In genomic region chr3:194201953-194202666, GRCh38 we compare ENCODE assay signal across 14 cellular contexts.
DNase-seq lines count a peak whose midpoint lies in the region; TF ChIP-seq lines count a peak whose summit lies in the region.
"Had no signal": no experiment of that assay in that cellular context is flagged by ENCODE, and none has a peak within 500 bp of the region (broad histone marks: within the 10 kb centered on the region; RNA-seq: fewer than 3 reads in every experiment).

No MANE protein-coding gene starts in this region.

- peaks cover under 1% of the 10 kb centered on the region for H3K36me3 Mint-ChIP-seq in activated T-helper 1 cell treated with anti-CD3 and anti-CD28 coated beads, Interleukin-12 subunit alpha, Interleukin-12 subunit beta, Interleukin-2, Interleukin-4 antibody, amounts not matched to agents 30 ng/mL and 10 ng/mL and 1 ng/mL, durations not matched to agents 14 hours and 24 hours and 36 hours (ENCODE audit: low read depth)
- H3K36me3 Mint-ChIP-seq: CD8-positive, alpha-beta memory T cell had no signal

- H4K12ac ChIP-seq in trophoblast cell (ENCODE audit: low read depth, low read length) = no peak overlapping the region

- H3K4me2 ChIP-seq in Loucy (ENCODE audit: low read depth, low read length, poor library complexity, severe bottlenecking) (peak overlapping the region; percentile 99), mesenchymal stem cell (ENCODE audit: low read length, poor library complexity, severe bottlenecking) (no peak overlapping the region), trophoblast cell (ENCODE audit: low read length) (no peak overlapping the region)

- no peak for DNase-seq in activated T-helper 1 cell treated with anti-CD3 and anti-CD28 coated beads, Interleukin-12 subunit alpha, Interleukin-12 subunit beta, Interleukin-2, Interleukin-4 antibody, amounts not matched to agents 30 ng/mL and 10 ng/mL and 1 ng/mL, durations not matched to agents 14 hours and 24 hours and 36 hours (ENCODE audit: low spot score)
- DNase-seq in mesenchymal stem cell (no peak), trophoblast cell (no peak), RWPE1 (ENCODE audit: low spot score) (no peak), D341Med (ENCODE audit: low spot score) (no peak), NCI-H226 (no peak)
- DNase-seq: CD8-positive, alpha-beta memory T cell; EL; H7; NCI-H187 treated with DMSO at 0.1 percent for 48 hours; NCI-H446 treated with DMSO at 0.1 percent for 48 hours; NCI-H774; SHP77 had no signal

- H4K8ac ChIP-seq in mesenchymal stem cell (ENCODE audit: low read length) (no peak overlapping the region), trophoblast cell (ENCODE audit: low read depth, low read length) (no peak overlapping the region)

- H3K27me3 Mint-ChIP-seq in activated T-helper 1 cell treated with anti-CD3 and anti-CD28 coated beads, Interleukin-12 subunit alpha, Interleukin-12 subunit beta, Interleukin-2, Interleukin-4 antibody, amounts not matched to agents 30 ng/mL and 10 ng/mL and 1 ng/mL, durations not matched to agents 14 hours and 24 hours and 36 hours (ENCODE audit: insufficient read depth) = peaks cover 9% of the 10 kb centered on the region

- intact Hi-C loops in activated T-helper 1 cell treated with anti-CD3 and anti-CD28 coated beads, Interleukin-12 subunit alpha, Interleukin-12 subunit beta, Interleukin-2, Interleukin-4 antibody, amounts not matched to agents 30 ng/mL and 10 ng/mL and 1 ng/mL, durations not matched to agents 14 hours and 24 hours and 36 hours (cut with micrococcal nuclease) = loop anchor here (2.0 to 5.0 kb wide), 3 partner anchors 67 to 130 kb away; no protein-coding TSS in a partner anchor

- H3K4me3 ChIP-seq in Loucy (ENCODE audit: low read length, poor library complexity, severe bottlenecking) (no peak overlapping the region), mesenchymal stem cell (ENCODE audit: insufficient read depth in 1 of 2, low read depth in 1 of 2, low read length in 2 of 2) (no peak overlapping the region), trophoblast cell (ENCODE audit: low read depth, low read length) (no peak overlapping the region)

- no peaks in the 10 kb centered on the region for H3K9me2 ChIP-seq in Loucy (replicated peaks; ENCODE audit: low read depth, low read length)

- POLR2A ChIA-PET in RWPE1 (lab: Yijun Ruan, JAX; ENCODE audit: low non-redundant PET) = no interaction called here

- CTCF ChIA-PET in RWPE1 (lab: Yijun Ruan, JAX) = no interaction called here

- H3K79me2 ChIP-seq in Loucy (ENCODE audit: insufficient read depth, low read length) (peaks cover 11% of the 10 kb centered on the region), trophoblast cell (ENCODE audit: control insufficient read depth, insufficient read depth, low read length, poor library complexity) (no peaks in the 10 kb centered on the region)

- H3K4me1 ChIP-seq in Loucy (ENCODE audit: insufficient read depth, low read length, poor library complexity, severe bottlenecking) (peaks cover 42% of the 10 kb centered on the region), mesenchymal stem cell (ENCODE audit: control insufficient read depth, insufficient read depth, low read depth, low read length) (no peaks in the 10 kb centered on the region), trophoblast cell (ENCODE audit: control insufficient read depth in 1 of 2, insufficient read depth in 2 of 2, low read length in 2 of 2) (peaks cover 8 to 17% of the 10 kb centered on the region in 2 experiments)

- H3K36me3 ChIP-seq in Loucy (ENCODE audit: insufficient read depth, low read length) = no peaks in the 10 kb centered on the region
- H3K36me3 ChIP-seq in mesenchymal stem cell (ENCODE audit: control insufficient read depth in 1 of 2, insufficient read depth in 2 of 2, low read depth in 1 of 2, low read length in 2 of 2) = no peaks in the 10 kb centered on the region
- H3K36me3 ChIP-seq in trophoblast cell (ENCODE audit: control insufficient read depth in 1 of 2, insufficient read depth in 2 of 2, low read length in 2 of 2) = no peaks in the 10 kb centered on the region

- no peak overlapping the region for H3K14ac ChIP-seq in mesenchymal stem cell (ENCODE audit: low read length in 2 of 2)
- H3K14ac ChIP-seq in trophoblast cell (ENCODE audit: low read length) = no peak overlapping the region

- no peaks in the 10 kb centered on the region for H3K9me3 Mint-ChIP-seq in activated T-helper 1 cell treated with anti-CD3 and anti-CD28 coated beads, Interleukin-12 subunit alpha, Interleukin-12 subunit beta, Interleukin-2, Interleukin-4 antibody, amounts not matched to agents 30 ng/mL and 10 ng/mL and 1 ng/mL, durations not matched to agents 14 hours and 24 hours and 36 hours

- H3K4me3 Mint-ChIP-seq in activated T-helper 1 cell treated with anti-CD3 and anti-CD28 coated beads, Interleukin-12 subunit alpha, Interleukin-12 subunit beta, Interleukin-2, Interleukin-4 antibody, amounts not matched to agents 30 ng/mL and 10 ng/mL and 1 ng/mL, durations not matched to agents 14 hours and 24 hours and 36 hours = peak overlapping the region; percentile 5
- H3K4me3 Mint-ChIP-seq: CD8-positive, alpha-beta memory T cell had no signal

- H4K20me1 ChIP-seq in Loucy (ENCODE audit: insufficient read depth, low read length, poor library complexity, severe bottlenecking) = no peaks in the 10 kb centered on the region

- H2BK5ac ChIP-seq in mesenchymal stem cell (ENCODE audit: low read depth, low read length, poor library complexity, severe bottlenecking) = no peak overlapping the region
- no peak overlapping the region for H2BK5ac ChIP-seq in trophoblast cell (ENCODE audit: low read depth, low read length, poor library complexity)

- H3K27me3 ChIP-seq in Loucy (ENCODE audit: insufficient read depth, low read length, poor library complexity, severe bottlenecking) (no peaks in the 10 kb centered on the region), mesenchymal stem cell (ENCODE audit: control insufficient read depth in 1 of 2, insufficient read depth in 1 of 2, low read length in 2 of 2) (peaks cover 53 to 90% of the 10 kb centered on the region in 2 experiments), trophoblast cell (ENCODE audit: insufficient read depth, low read length) (no peaks in the 10 kb centered on the region)

- H2AK5ac ChIP-seq in mesenchymal stem cell (ENCODE audit: low read length, severe bottlenecking) (no peak overlapping the region), trophoblast cell (ENCODE audit: low read length) (peak overlapping the region; percentile 14)

- 92% methylated on average over 5 of the region's 6 CpGs for WGBS in mesenchymal stem cell
- WGBS in trophoblast cell (ENCODE audit: extremely low coverage, insufficient coverage, insufficient read length) = no CpG with 5 or more reads among the region's 6 CpGs

- H2AFZ ChIP-seq in Loucy (ENCODE audit: low read length) (no peak overlapping the region), mesenchymal stem cell (ENCODE audit: low read depth, low read length) (no peak overlapping the region), trophoblast cell (ENCODE audit: insufficient read depth, low read length, poor library complexity) (no peak overlapping the region)

- H3K4ac ChIP-seq in mesenchymal stem cell (ENCODE audit: low read depth in 1 of 2, low read length in 2 of 2) (no peak overlapping the region), trophoblast cell (ENCODE audit: low read depth, low read length) (no peak overlapping the region)

- H3K27ac Mint-ChIP-seq in activated T-helper 1 cell treated with anti-CD3 and anti-CD28 coated beads, Interleukin-12 subunit alpha, Interleukin-12 subunit beta, Interleukin-2, Interleukin-4 antibody, amounts not matched to agents 30 ng/mL and 10 ng/mL and 1 ng/mL, durations not matched to agents 14 hours and 24 hours and 36 hours = no peak overlapping the region

- no peak overlapping the region for H3K23ac ChIP-seq in mesenchymal stem cell (ENCODE audit: low read length in 2 of 2)
- H3K23ac ChIP-seq in trophoblast cell (ENCODE audit: low read length) = no peak overlapping the region

- no peak overlapping the region for H3K27ac ChIP-seq in mesenchymal stem cell (ENCODE audit: low read length, poor library complexity, severe bottlenecking)
- H3K27ac ChIP-seq in trophoblast cell (ENCODE audit: low read depth, low read length) = no peak overlapping the region
- no peak overlapping the region for H3K27ac ChIP-seq in RWPE1

- H4K91ac ChIP-seq in mesenchymal stem cell (ENCODE audit: low read length) (no peak overlapping the region), trophoblast cell (ENCODE audit: low read depth, low read length) (peak overlapping the region; percentile 9)

- H3K79me1 ChIP-seq in mesenchymal stem cell (replicated peaks; ENCODE audit: low read length, poor library complexity, severe bottlenecking) (no peaks in the 10 kb centered on the region), trophoblast cell (ENCODE audit: low read length) (peaks cover 16% of the 10 kb centered on the region)

- no peak overlapping the region for H3K18ac ChIP-seq in mesenchymal stem cell (ENCODE audit: low read depth in 1 of 2, low read length in 2 of 2)
- peak overlapping the region; percentile 2 for H3K18ac ChIP-seq in trophoblast cell (ENCODE audit: low read length)

- H2BK15ac ChIP-seq in mesenchymal stem cell (ENCODE audit: low read depth, poor library complexity, severe bottlenecking) = peak overlapping the region; percentile 73

- peaks cover 34% of the 10 kb centered on the region for H3K4me1 Mint-ChIP-seq in activated T-helper 1 cell treated with anti-CD3 and anti-CD28 coated beads, Interleukin-12 subunit alpha, Interleukin-12 subunit beta, Interleukin-2, Interleukin-4 antibody, amounts not matched to agents 30 ng/mL and 10 ng/mL and 1 ng/mL, durations not matched to agents 14 hours and 24 hours and 36 hours (ENCODE audit: low read depth)

- 0 out of 2 replicates have a peak, but pooled peaks cover 11% of the 10 kb centered on the region for H3F3A ChIP-seq in Loucy (ENCODE audit: low read depth)

- H2BK12ac ChIP-seq in mesenchymal stem cell (ENCODE audit: low read length in 2 of 2) = peak overlapping the region in 1 of 2 experiments; percentile 57
- no peak overlapping the region for H2BK12ac ChIP-seq in trophoblast cell (ENCODE audit: low read length)

- H2BK120ac ChIP-seq in mesenchymal stem cell (ENCODE audit: low read depth, low read length) = no peak overlapping the region
- H2BK120ac ChIP-seq in trophoblast cell (ENCODE audit: insufficient read depth, low read length, poor library complexity) = peak overlapping the region; percentile 3

- H3K9ac ChIP-seq in Loucy (ENCODE audit: low read depth, low read length, poor library complexity, severe bottlenecking) = peak overlapping the region; percentile 85
- H3K9ac ChIP-seq in mesenchymal stem cell (ENCODE audit: low read length) = no peak overlapping the region
- H3K9ac ChIP-seq in trophoblast cell (ENCODE audit: low read length) = no peak overlapping the region

- H3K9me3 ChIP-seq in Loucy (ENCODE audit: insufficient read depth, low read depth, low read length) = no peaks in the 10 kb centered on the region
- no peaks in the 10 kb centered on the region for H3K9me3 ChIP-seq in mesenchymal stem cell (ENCODE audit: control insufficient read depth, low read length)
- H3K9me3 ChIP-seq in trophoblast cell (ENCODE audit: insufficient read depth, low read depth, low read length) = peaks cover 3% of the 10 kb centered on the region

- TF ChIP-seq CTCF in Loucy (conservative IDR thresholded peaks at IDR 0.05; ENCODE audit: low read length) (no peak), RWPE1 (conservative IDR thresholded peaks at IDR 0.05; ENCODE audit: low read depth) (no peak)
